ENCODE assay signal across 8 cellular contexts in genomic region chr19:43699506-43700367, GRCh38. TPM values are rescaled to one million over a fixed set of nuclear protein-coding genes. Genes with fewer than 3 reads are reported as not detected.
DNase-seq lines count a peak whose midpoint lies in the region; FAIRE-seq and TF ChIP-seq lines count a peak whose summit lies in the region.

No MANE protein-coding gene starts in this region.

- intact Hi-C loops in activated CD4-positive, alpha-beta T cell treated with anti-CD3 and anti-CD28 coated beads, Interleukin-2, amount 10 ng/mL, durations not matched to agents 24 days and 14 days (cut with micrococcal nuclease): loop anchor here (2.0 kb wide), 1 partner anchor 31 kb away; no protein-coding TSS in a partner anchor

- H3K9me3 ChIP-seq in iPS-18c (ENCODE audit: control insufficient read depth, insufficient read depth, low read length): no peaks in the 10 kb centered on the region

- H3K4me3 Mint-ChIP-seq in activated CD4-positive, alpha-beta T cell treated with anti-CD3 and anti-CD28 coated beads, Interleukin-2, amount 10 ng/mL, durations not matched to agents 24 days and 14 days: peak overlapping the region; percentile 81

- DNase-seq in activated CD4-positive, alpha-beta T cell treated with anti-CD3 and anti-CD28 coated beads, Interleukin-2, amount 10 ng/mL, durations not matched to agents 24 days and 14 days: peak; percentile 58
- no peak for DNase-seq in activated CD4-positive, alpha-beta T cell treated with anti-CD3 and anti-CD28 coated beads, Interleukin-2, amount 50 U/mL, for 4 hours
- DNase-seq in foreskin melanocyte (no peak), D721Med (ENCODE audit: insufficient read length, low spot score) (no peak), OCI-M1 (lab: John Stamatoyannopoulos, UW) (no peak)

- H3K27ac ChIP-seq in adipose tissue (ENCODE audit: low read depth, low read length) (peak overlapping the region; percentile 45), skin epidermis (peak overlapping the region in 19 of 21 experiments; percentile 45 to 90 (median 81))

- 14 to 15% (median 14%) methylated on average over 38 to 46 of the region's 46 CpGs for WGBS in adipose tissue, 3 donors

- no peak for FAIRE-seq in D721Med (lab: Jason Lieb, UNC)

- peak overlapping the region; percentile 81 for H3K27ac Mint-ChIP-seq in activated CD4-positive, alpha-beta T cell treated with anti-CD3 and anti-CD28 coated beads, Interleukin-2, amount 10 ng/mL, durations not matched to agents 24 days and 14 days

- H3K36me3 Mint-ChIP-seq in activated CD4-positive, alpha-beta T cell treated with anti-CD3 and anti-CD28 coated beads, Interleukin-2, amount 10 ng/mL, durations not matched to agents 24 days and 14 days (ENCODE audit: low read depth): no peaks in the 10 kb centered on the region

- TF ChIP-seq CTCF in D721Med (IDR thresholded peaks at IDR 0.05; ENCODE audit: insufficient read depth, missing control alignments): no peak

- H3K4me3 ChIP-seq in iPS-18c (ENCODE audit: insufficient read depth, low read depth, low read length): peak overlapping the region; percentile 43
- H3K4me3 ChIP-seq in skin epidermis: peak overlapping the region in 4 of 7 experiments; percentile 8 to 33 (median 23)

- H3K4me1 Mint-ChIP-seq in activated CD4-positive, alpha-beta T cell treated with anti-CD3 and anti-CD28 coated beads, Interleukin-2, amount 10 ng/mL, durations not matched to agents 24 days and 14 days: peaks cover 18% of the 10 kb centered on the region

- H3K9me3 Mint-ChIP-seq in activated CD4-positive, alpha-beta T cell treated with anti-CD3 and anti-CD28 coated beads, Interleukin-2, amount 10 ng/mL, durations not matched to agents 24 days and 14 days: peaks cover 4% of the 10 kb centered on the region

- peaks cover 15% of the 10 kb centered on the region for H3K27me3 Mint-ChIP-seq in activated CD4-positive, alpha-beta T cell treated with anti-CD3 and anti-CD28 coated beads, Interleukin-2, amount 10 ng/mL, durations not matched to agents 24 days and 14 days

RNA-seq across cellular contexts. Expression of gene IRGC, which starts 16.1 kb away (rescaled TPM):
- not detected in 2 replicates for total RNA-seq in activated CD4-positive, alpha-beta T cell treated with anti-CD3 and anti-CD28 coated beads, Interleukin-2, amount 10 ng/mL, durations not matched to agents 24 days and 14 days
- polyA plus RNA-seq in adipose tissue: not detected

RNA-seq across cellular contexts. Expression of gene PLAUR, which starts 29.8 kb away (rescaled TPM):
- 13.8 and 14.9 TPM in 2 replicates for total RNA-seq in activated CD4-positive, alpha-beta T cell treated with anti-CD3 and anti-CD28 coated beads, Interleukin-2, amount 10 ng/mL, durations not matched to agents 24 days and 14 days
- polyA plus RNA-seq in adipose tissue: 10 to 100 TPM in 2 of 3 donors, 1 to 10 TPM in 1; 5.0 to 88.4 (median 35.5) TPM

RNA-seq across cellular contexts. Expression of gene SMG9, which starts 55.0 kb away (rescaled TPM):
- 83.9 and 86.6 TPM in 2 replicates for total RNA-seq in activated CD4-positive, alpha-beta T cell treated with anti-CD3 and anti-CD28 coated beads, Interleukin-2, amount 10 ng/mL, durations not matched to agents 24 days and 14 days
- polyA plus RNA-seq in adipose tissue: 10 to 100 TPM in 2 of 3 donors, 1 to 10 TPM in 1; 6.9 to 16.0 (median 10.5) TPM
